ENCODE assay signal across 1 cellular context in genomic region chr16:57800213-57801097, GRCh38.
A peak's percentile ranks its signal among the peaks of the same experiment; 100 is the strongest.
TF ChIP-seq lines count a peak whose summit lies in the region.

No MANE protein-coding gene starts in this region.

TF ChIP-seq in K562, 482 proteins besides CTCF, POLR2A, EP300 and RAD21 (continued from another document and continues in another):
- TF ChIP-seq ETS1 (conservative IDR thresholded peaks at IDR 0.05; ENCODE audit: control insufficient read depth, low read depth, low read length): no peak
- 0 out of 4 replicates have a peak, but pooled peaks of 1 of the 2 experiments have one; percentile 27 for TF ChIP-seq MNT (conservative IDR thresholded peaks at IDR 0.05)
- no peak for TF ChIP-seq PURB (CRISPR knock-in tag; IDR thresholded peaks at IDR 0.05; ENCODE audit: low read depth)
- no peak for TF ChIP-seq RAD51 (IDR thresholded peaks at IDR 0.05; ENCODE audit: borderline replicate concordance, low read depth)
- TF ChIP-seq ZFX (CRISPR knock-in tag; IDR thresholded peaks at IDR 0.05): no peak
- peak; percentile 33; the same call in 1 of the 2 replicates for TF ChIP-seq ZNF766 (CRISPR knock-in tag; conservative IDR thresholded peaks at IDR 0.05)
- no peak for TF ChIP-seq TOE1 (IDR thresholded peaks at IDR 0.05; ENCODE audit: borderline replicate concordance)
- TF ChIP-seq TOE1 (CRISPR knock-in tag; IDR thresholded peaks at IDR 0.05; ENCODE audit: borderline replicate concordance, low read depth): no peak
- no peak for TF ChIP-seq PHF8 (IDR thresholded peaks at IDR 0.05; ENCODE audit: borderline replicate concordance, low read length)
- TF ChIP-seq PCBP1 (IDR thresholded peaks at IDR 0.05; ENCODE audit: low read depth, low read length, poor library complexity, severe bottlenecking): no peak
- TF ChIP-seq PRMT5 (CRISPR knock-in tag; IDR thresholded peaks at IDR 0.05): no peak
- TF ChIP-seq ZNF134 (CRISPR knock-in tag; conservative IDR thresholded peaks at IDR 0.05): no peak
- TF ChIP-seq CBX3 (IDR thresholded peaks at IDR 0.05; ENCODE audit: borderline replicate concordance in 1 of 2, low read length in 2 of 2): no peak
- TF ChIP-seq ZBTB33 (CRISPR knock-in tag; IDR thresholded peaks at IDR 0.05): no peak
- no peak for TF ChIP-seq SFPQ (IDR thresholded peaks at IDR 0.05; ENCODE audit: low read depth, low read length)
- TF ChIP-seq CREBBP (IDR thresholded peaks at IDR 0.05; ENCODE audit: low read depth, low read length): no peak
- no peak for TF ChIP-seq NFYB (IDR thresholded peaks at IDR 0.05; ENCODE audit: extremely low read depth, insufficient read length)
- no peak for TF ChIP-seq SP2 (IDR thresholded peaks at IDR 0.05; ENCODE audit: extremely low read depth, low read depth, low read length, poor library complexity, severe bottlenecking)
- TF ChIP-seq ZNF512 (tag; IDR thresholded peaks at IDR 0.05): no peak
- no peak for TF ChIP-seq HDAC3 (IDR thresholded peaks at IDR 0.05; ENCODE audit: borderline replicate concordance, partially characterized antibody)
- no peak for TF ChIP-seq TEAD1 (CRISPR knock-in tag; IDR thresholded peaks at IDR 0.05)
- no peak for TF ChIP-seq ZNF277 (CRISPR knock-in tag; IDR thresholded peaks at IDR 0.05; ENCODE audit: borderline replicate concordance)
- TF ChIP-seq ZC3H11A (IDR thresholded peaks at IDR 0.05; ENCODE audit: low read depth, low read length): no peak
- TF ChIP-seq, protein P1, sequence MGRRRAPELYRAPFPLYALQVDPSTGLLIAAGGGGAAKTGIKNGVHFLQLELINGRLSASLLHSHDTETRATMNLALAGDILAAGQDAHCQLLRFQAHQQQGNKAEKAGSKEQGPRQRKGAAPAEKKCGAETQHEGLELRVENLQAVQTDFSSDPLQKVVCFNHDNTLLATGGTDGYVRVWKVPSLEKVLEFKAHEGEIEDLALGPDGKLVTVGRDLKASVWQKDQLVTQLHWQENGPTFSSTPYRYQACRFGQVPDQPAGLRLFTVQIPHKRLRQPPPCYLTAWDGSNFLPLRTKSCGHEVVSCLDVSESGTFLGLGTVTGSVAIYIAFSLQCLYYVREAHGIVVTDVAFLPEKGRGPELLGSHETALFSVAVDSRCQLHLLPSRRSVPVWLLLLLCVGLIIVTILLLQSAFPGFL (CRISPR knock-in tag; IDR thresholded peaks at IDR 0.05): no peak
- TF ChIP-seq ZBTB40 (IDR thresholded peaks at IDR 0.05): no peak; the same call in 1 of the 2 replicates
- no peak for TF ChIP-seq ZBTB40 (CRISPR knock-in tag; IDR thresholded peaks at IDR 0.05)
- TF ChIP-seq BRF2 (IDR thresholded peaks at IDR 0.05; ENCODE audit: borderline replicate concordance, insufficient read depth, insufficient read length): no peak
- peak; percentile 91; the same call in 1 of the 2 replicates for TF ChIP-seq HDAC2 (IDR thresholded peaks at IDR 0.05)
- TF ChIP-seq PPARD (CRISPR knock-in tag; IDR thresholded peaks at IDR 0.05): no peak
- TF ChIP-seq NFXL1 (CRISPR knock-in tag; IDR thresholded peaks at IDR 0.05): no peak
